ENCODE assay signal across 8 cellular contexts in the genomic region with DNA sequence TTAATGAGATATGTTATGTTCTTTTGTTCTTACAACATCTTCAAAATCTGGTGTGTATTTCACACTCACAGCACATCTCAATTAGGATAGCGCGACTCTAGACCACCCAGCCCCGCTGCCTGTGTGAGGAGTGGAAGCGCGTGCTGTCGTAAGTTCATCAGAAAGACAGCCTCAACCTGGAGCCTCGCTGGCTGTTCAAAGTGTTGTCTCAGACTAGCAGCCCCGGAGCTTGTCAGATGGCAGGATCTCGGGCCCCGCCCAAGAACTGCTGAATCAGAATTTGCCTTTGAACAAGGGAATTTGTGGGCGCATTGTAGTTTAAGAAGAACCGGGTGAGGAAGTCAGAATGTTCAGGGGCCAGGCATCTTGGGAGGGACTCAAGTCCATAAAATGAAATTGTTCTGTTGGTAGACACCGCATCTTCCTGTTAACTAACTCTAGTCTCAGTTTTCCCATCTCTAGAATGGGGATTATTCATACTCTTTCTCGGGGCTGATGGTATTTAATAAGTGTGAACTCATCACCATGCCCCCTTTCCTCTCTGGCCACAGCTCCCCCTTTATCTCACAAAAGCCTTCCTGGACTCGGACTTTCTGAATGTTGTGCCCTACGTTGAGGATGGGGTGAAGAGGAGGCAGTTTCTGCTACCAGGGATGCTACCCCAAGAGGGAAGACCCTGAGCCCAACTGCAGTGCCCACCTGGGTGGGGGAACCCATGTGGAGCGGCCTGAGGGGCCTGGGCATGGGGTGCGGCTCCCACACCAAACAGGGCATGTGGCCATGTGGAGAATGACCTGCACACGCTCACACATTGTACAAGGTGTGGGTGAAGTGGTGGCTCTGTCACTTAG. TPM values are rescaled to one million over a fixed set of nuclear protein-coding genes. Genes with fewer than 3 reads are reported as not detected.
DNase-seq lines count a peak whose midpoint lies in the region; ATAC-seq and TF ChIP-seq lines count a peak whose summit lies in the region.

No MANE protein-coding gene starts in this region.

- ATAC-seq in GM18907 (IDR thresholded peaks at IDR 0.05; ENCODE audit: unreplicated experiment) (no peak), omental fat pad (ENCODE audit: low FRiP score) (no peak)

- TF ChIP-seq CTCF in fibroblast of mammary gland (conservative IDR thresholded peaks at IDR 0.05; ENCODE audit: control insufficient read depth, insufficient read depth, low read depth, low read length) (no peak), prostate gland (IDR thresholded peaks at IDR 0.05) (no peak), omental fat pad (IDR thresholded peaks at IDR 0.05) (no peak)

- TF ChIP-seq POLR2A in prostate gland (IDR thresholded peaks at IDR 0.05) = no peak

- DNase-seq in NOMO-1 treated with DMSO at 0.1 percent for 48 hours (lab: John Stamatoyannopoulos, UW; ENCODE audit: unreplicated experiment) (peak; percentile 50), fibroblast of mammary gland (ENCODE audit: low read depth) (peak; percentile 42), prostate gland (ENCODE audit: low spot score) (no peak), NAMALWA (ENCODE audit: low spot score) (no peak), omental fat pad (ENCODE audit: low spot score) (no peak)
- peak; percentile 44 for DNase-seq in activated CD8-positive, alpha-beta memory T cell treated with anti-CD3 and anti-CD28 coated beads, Interleukin-2, amount 50 U/mL, for 24 hours (ENCODE audit: extremely low read depth)
- DNase-seq in stimulated activated CD8-positive, alpha-beta memory T cell treated with anti-CD3 and anti-CD28 coated beads, Interleukin-15, amount 100 ng/mL, for 48 hours (ENCODE audit: low read depth in 2 of 2) = peak; percentile 56 to 76

- H3K36me3 ChIP-seq in prostate gland = no peaks in the 10 kb centered on the region

- H3K27ac ChIP-seq in prostate gland = no peak overlapping the region

- H3K27me3 ChIP-seq in prostate gland (replicated peaks; ENCODE audit: insufficient read depth) = no peaks in the 10 kb centered on the region

- intact Hi-C loops in prostate gland (cut with DNase I) = no loop called here

- WGBS in prostate gland = 82% methylated on average over 19 of the region's 19 CpGs

- H3K4me1 ChIP-seq in prostate gland (replicated peaks) = no peaks in the 10 kb centered on the region

- no peaks in the 10 kb centered on the region for H3K9me3 ChIP-seq in prostate gland

- H3K4me3 ChIP-seq in fibroblast of mammary gland (ENCODE audit: control insufficient read depth, low read depth, low read length) (no peak overlapping the region), prostate gland (no peak overlapping the region)

RNA-seq across cellular contexts. Expression of a gene that starts 40.4 kb away (rescaled TPM):
- total RNA-seq in prostate gland (10 to 100 TPM; 32.3 to 52.0 TPM), omental fat pad (100 to 1,000 TPM in 1 of 4 donors, 10 to 100 TPM in 3; 16.3 to 101 (median 59.1) TPM)

Comparison
In these comparisons a context has a peak if more than half of its experiments do, and no peak if none do; other contexts are left out.
1. DNase-seq: peak in NOMO-1 treated with DMSO at 0.1 percent for 48 hours (single experiment), activated CD8-positive, alpha-beta memory T cell treated with anti-CD3 and anti-CD28 coated beads, Interleukin-2, amount 50 U/mL, for 24 hours (single experiment), fibroblast of mammary gland (single experiment) and stimulated activated CD8-positive, alpha-beta memory T cell treated with anti-CD3 and anti-CD28 coated beads, Interleukin-15, amount 100 ng/mL, for 48 hours (2 of 2); none in prostate gland (single experiment), NAMALWA (single experiment) and omental fat pad (single experiment).